In genomic region chr10:69337312-69338132, GRCh38 we compare ENCODE assay signal across 9 cellular contexts. TPM values are rescaled to one million over a fixed set of nuclear protein-coding genes. Genes with fewer than 3 reads are reported as not detected.
DNase-seq lines count a peak whose midpoint lies in the region; ATAC-seq and FAIRE-seq lines count a peak whose summit lies in the region.
"Had no signal": no experiment of that assay in that cellular context is flagged by ENCODE, and none has a peak within 500 bp of the region (broad histone marks: within the 10 kb centered on the region; RNA-seq: fewer than 3 reads in every experiment).

No MANE protein-coding gene starts in this region.

- peaks cover 29% of the 10 kb centered on the region for H3K4me1 ChIP-seq in mesendoderm (ENCODE audit: control insufficient read depth, low read depth, low read length)

- no peak overlapping the region for H3K4me2 ChIP-seq in mesendoderm (ENCODE audit: low read length)

- DNase-seq in DMS79 treated with DMSO at 0.1 percent for 48 hours (lab: John Stamatoyannopoulos, UW) (peak; percentile 53), NCI-H2227 treated with DMSO at 0.1 percent for 48 hours (lab: John Stamatoyannopoulos, UW) (peak; percentile 41), dermis blood vessel endothelial cell (peak; percentile 60), mesendoderm (peak; percentile 69), HTR-8/SVneo (ENCODE audit: insufficient read length, low spot score) (no peak)
- DNase-seq in activated effector memory CD4-positive, alpha-beta T cell treated with Interleukin-2 at 50 U/mL for 16 hours = no peak
- no peak for DNase-seq in stimulated activated CD8-positive, alpha-beta memory T cell treated with anti-CD3 and anti-CD28 coated beads, Interleukin-4, amount 100 ng/mL, for 48 hours

- H3K27me3 ChIP-seq in mesendoderm (ENCODE audit: insufficient read depth, low read length, poor library complexity) = no peaks in the 10 kb centered on the region

- no peak overlapping the region for H3K23ac ChIP-seq in mesendoderm (ENCODE audit: low read length)

- H2AK5ac ChIP-seq in mesendoderm (ENCODE audit: low read length) = no peak overlapping the region

- no CpG with 5 or more reads among the region's 16 CpGs for WGBS in mesendoderm (ENCODE audit: extremely low coverage, insufficient coverage, low lambda C conversion rate)

- H3K36me3 ChIP-seq in mesendoderm (ENCODE audit: control insufficient read depth, insufficient read depth, low read length) = no peaks in the 10 kb centered on the region

- peaks cover 14% of the 10 kb centered on the region for H3K79me1 ChIP-seq in mesendoderm (ENCODE audit: low read length)

- peak overlapping the region; percentile 7 for H3K56ac ChIP-seq in mesendoderm (ENCODE audit: low read length)

- H3K4ac ChIP-seq in mesendoderm (ENCODE audit: low read depth, low read length) = peak overlapping the region; percentile 28

- no peak overlapping the region for H4K5ac ChIP-seq in mesendoderm (ENCODE audit: low read length)

- no peak overlapping the region for H3K9ac ChIP-seq in mesendoderm (ENCODE audit: low read length)

- H2BK15ac ChIP-seq in mesendoderm (replicated peaks; ENCODE audit: low read depth) = no peak overlapping the region

- ATAC-seq in GM19324 (IDR thresholded peaks at IDR 0.05; ENCODE audit: low FRiP score, unreplicated experiment) = no peak

- peak overlapping the region; percentile 19 for H3K27ac ChIP-seq in mesendoderm (ENCODE audit: low read depth, low read length)

- peaks cover 94% of the 10 kb centered on the region for H3K79me2 ChIP-seq in mesendoderm (ENCODE audit: control insufficient read depth, insufficient read depth, low read length)

- H2BK5ac ChIP-seq in mesendoderm (ENCODE audit: low read length) = no peak overlapping the region

- H3K4me3 ChIP-seq in mesendoderm (ENCODE audit: low read length) = no peak overlapping the region

- peak overlapping the region; percentile 25 for H3K18ac ChIP-seq in mesendoderm (ENCODE audit: low read length)

- H4K8ac ChIP-seq in mesendoderm (ENCODE audit: low read depth, low read length) = no peak overlapping the region

- FAIRE-seq in HTR-8/SVneo (lab: Jason Lieb, UNC) = no peak
- FAIRE-seq: islet of Langerhans had no signal

- no peak overlapping the region for H2BK120ac ChIP-seq in mesendoderm (ENCODE audit: low read depth, low read length)

RNA-seq across cellular contexts. Expression of gene HK1, which starts 59.2 kb away (rescaled TPM):
- 110 and 142 TPM in 2 replicates for total RNA-seq in dermis blood vessel endothelial cell
- 114 TPM for polyA plus RNA-seq in mesendoderm (2013, experiment 1 of 2)
- polyA plus RNA-seq in mesendoderm (2013, experiment 2 of 2) = 114 TPM

Comparison
In these comparisons a context has a peak if more than half of its experiments do, and no peak if none do; other contexts are left out.
1. DNase-seq: peak in DMS79 treated with DMSO at 0.1 percent for 48 hours (single experiment), NCI-H2227 treated with DMSO at 0.1 percent for 48 hours (single experiment), dermis blood vessel endothelial cell (single experiment) and mesendoderm (single experiment); none in activated effector memory CD4-positive, alpha-beta T cell treated with Interleukin-2 at 50 U/mL for 16 hours (single experiment), stimulated activated CD8-positive, alpha-beta memory T cell treated with anti-CD3 and anti-CD28 coated beads, Interleukin-4, amount 100 ng/mL, for 48 hours (single experiment) and HTR-8/SVneo (single experiment).